Comparison of ENCODE assay signal across 7 cellular contexts in genomic region chr4:121752142-121752541, GRCh38. TPM values are rescaled to one million over a fixed set of nuclear protein-coding genes. Genes with fewer than 3 reads are reported as not detected.
"Had no signal": no experiment of that assay in that cellular context is flagged by ENCODE, and none has a peak within 500 bp of the region (broad histone marks: within the 10 kb centered on the region; RNA-seq: fewer than 3 reads in every experiment).

No MANE protein-coding gene starts in this region.

RNA-seq across cellular contexts. Expression of gene SMIM43, which starts 12.8 kb away (rescaled TPM):
- total RNA-seq: activated CD8-positive, alpha-beta T cell treated with anti-CD3 and anti-CD28 coated beads, Interleukin-2, amount 10 ng/mL, durations not matched to agents 7 days and 5 days; activated naive CD8-positive, alpha-beta T cell treated with anti-CD3 and anti-CD28 coated beads, Interleukin-2, amount 10 ng/mL, durations not matched to agents 7 days and 5 days; aorta; breast epithelium; chondrocyte; Peyer's patch; SK-MEL-5 had no signal
- polyA plus RNA-seq: aorta had no signal
